Comparison of ENCODE assay signal across 8 cellular contexts in genomic region chr1:114345930-114346479, GRCh38.
DNase-seq lines count a peak whose midpoint lies in the region; ATAC-seq, FAIRE-seq and TF ChIP-seq lines count a peak whose summit lies in the region.

No MANE protein-coding gene starts in this region.

- H3K9ac ChIP-seq in GM23248 (peak overlapping the region; percentile 76), MM.1S (ENCODE audit: low read length) (peak overlapping the region; percentile 19; the same call in 1 of the 2 replicates), kidney (ENCODE audit: low read length in 2 of 2) (peak overlapping the region; percentile 27 to 63)

- TF ChIP-seq CTCF in MM.1S (IDR thresholded peaks at IDR 0.05; ENCODE audit: low read length) (no peak), body of pancreas (IDR thresholded peaks at IDR 0.05) (no peak), kidney (IDR thresholded peaks at IDR 0.05; ENCODE audit: borderline replicate concordance, extremely low read depth, insufficient read depth) (no peak), stomach (IDR thresholded peaks at IDR 0.05) (no peak)

- peak overlapping the region; percentile 92 for H3K4me2 ChIP-seq in GM23248 (ENCODE audit: unreplicated experiment)
- peak overlapping the region; percentile 55; the same call in 1 of the 2 replicates for H3K4me2 ChIP-seq in MM.1S (ENCODE audit: low read depth, low read length)

- in situ Hi-C loops in GM23248 (cut with MboI): no loop called here

- no peaks in the 10 kb centered on the region for H3K9me3 ChIP-seq in GM23248 (ENCODE audit: low read depth)
- no peaks in the 10 kb centered on the region for H3K9me3 ChIP-seq in MM.1S (replicated peaks; ENCODE audit: insufficient read depth, low read length)
- H3K9me3 ChIP-seq in body of pancreas: no peaks in the 10 kb centered on the region
- H3K9me3 ChIP-seq in kidney (ENCODE audit: control insufficient read depth in 1 of 2, low read length in 2 of 2): no peaks in the 10 kb centered on the region
- no peaks in the 10 kb centered on the region for H3K9me3 ChIP-seq in stomach

- H3K27me3 ChIP-seq in GM23248 (replicated peaks; ENCODE audit: insufficient read depth) (no peaks in the 10 kb centered on the region), MM.1S (replicated peaks; ENCODE audit: insufficient read depth, low read length) (no peaks in the 10 kb centered on the region), body of pancreas (no peaks in the 10 kb centered on the region), stomach (no peaks in the 10 kb centered on the region)

- TF ChIP-seq POLR2A in GM12892 (IDR thresholded peaks at IDR 0.05; ENCODE audit: low read depth, low read length): no peak
- no peak for TF ChIP-seq POLR2A in body of pancreas (IDR thresholded peaks at IDR 0.05)
- no peak for TF ChIP-seq POLR2A in stomach (IDR thresholded peaks at IDR 0.05)

- intact Hi-C loops in body of pancreas (cut with DNase I): no loop called here
- intact Hi-C loops in kidney (cut with DNase I): no loop called here
- intact Hi-C loops in stomach (cut with DNase I; ENCODE audit: low total_unique reads): no loop called here

- H3K9me2 ChIP-seq in GM23248 (ENCODE audit: insufficient read depth) (no peaks in the 10 kb centered on the region), MM.1S (replicated peaks; ENCODE audit: insufficient read depth, low read length) (no peaks in the 10 kb centered on the region)

- no peaks in the 10 kb centered on the region for H3K79me2 ChIP-seq in GM23248 (ENCODE audit: insufficient read depth)
- H3K79me2 ChIP-seq in MM.1S (ENCODE audit: low read length): no peaks in the 10 kb centered on the region

- H2AFZ ChIP-seq in GM23248 (peak overlapping the region; percentile 93), MM.1S (ENCODE audit: low read length) (peak overlapping the region; percentile 59)

- FAIRE-seq in GM12892 (lab: Jason Lieb, UNC) (no peak), kidney (lab: Jason Lieb, UNC) (no peak)

- no peaks in the 10 kb centered on the region; the same call in 1 of the 2 replicates for H3K4me1 ChIP-seq in GM23248 (ENCODE audit: insufficient read depth)
- H3K4me1 ChIP-seq in MM.1S (ENCODE audit: low read length): no peaks in the 10 kb centered on the region
- peaks cover 10% of the 10 kb centered on the region for H3K4me1 ChIP-seq in body of pancreas
- H3K4me1 ChIP-seq in kidney (ENCODE audit: control insufficient read depth in 1 of 2, insufficient read depth in 1 of 2, low read depth in 1 of 2, low read length in 2 of 2): peaks cover 0 to 10% of the 10 kb centered on the region in 2 donors
- H3K4me1 ChIP-seq in stomach: peaks cover 5 to 14% (median 11%) of the 10 kb centered on the region in 4 donors

- WGBS in GM23248 (ENCODE audit: low coverage in 1 of 2, low lambda C conversion rate in 2 of 2, missing lambda C conversion rate in 2 of 2), 2 experiments: 14 to 19% methylated on average over 14 to 24 of the region's 24 CpGs
- WGBS in body of pancreas, 2 donors: 3 to 7% methylated on average over 7 to 22 of the region's 24 CpGs
- 9 to 17% (median 13%) methylated on average over 21 to 24 of the region's 24 CpGs for WGBS in stomach, 5 donors

- H4K20me1 ChIP-seq in GM23248 (ENCODE audit: insufficient read depth): no peaks in the 10 kb centered on the region
- H4K20me1 ChIP-seq in MM.1S (ENCODE audit: insufficient read depth, low read length): no peaks in the 10 kb centered on the region

- no peaks in the 10 kb centered on the region for H3K36me3 ChIP-seq in GM23248 (ENCODE audit: low read depth)
- H3K36me3 ChIP-seq in MM.1S (replicated peaks; ENCODE audit: insufficient read depth, low read length): no peaks in the 10 kb centered on the region
- no peaks in the 10 kb centered on the region for H3K36me3 ChIP-seq in body of pancreas (replicated peaks in 1 of 2; ENCODE audit: insufficient read depth in 1 of 2, low read depth in 2 of 2)
- H3K36me3 ChIP-seq in kidney (ENCODE audit: control insufficient read depth in 1 of 2, insufficient read depth in 2 of 2, low read length in 2 of 2): no peaks in the 10 kb centered on the region
- H3K36me3 ChIP-seq in stomach: no peaks in the 10 kb centered on the region

- peak; percentile 58 for ATAC-seq in body of pancreas

- H3K4me3 ChIP-seq in GM23248: peak overlapping the region; percentile 75
- peak overlapping the region; percentile 53 for H3K4me3 ChIP-seq in MM.1S (ENCODE audit: low read length)
- no peak overlapping the region for H3K4me3 ChIP-seq in body of pancreas
- peak overlapping the region; percentile 68 to 88 for H3K4me3 ChIP-seq in kidney (ENCODE audit: low read length in 2 of 2)
- H3K4me3 ChIP-seq in stomach: peak overlapping the region; percentile 48 to 60 (median 56)

- TF ChIP-seq EP300 in stomach (IDR thresholded peaks at IDR 0.05): no peak

- H3F3A ChIP-seq in GM23248 (ENCODE audit: insufficient read depth) (no peaks in the 10 kb centered on the region), MM.1S (ENCODE audit: insufficient read depth, low read length) (no peaks in the 10 kb centered on the region)

- H3K27ac ChIP-seq in GM23248 (0 out of 2 replicates have a peak overlapping the region, but pooled peaks have one; percentile 1), MM.1S (ENCODE audit: low read length) (no peak overlapping the region), body of pancreas (peak overlapping the region; percentile 10 to 59 (median 51)), kidney (ENCODE audit: low read depth in 2 of 2, low read length in 2 of 2) (peak overlapping the region in 1 of 2 donors; percentile 40), stomach (peak overlapping the region in 4 of 5 donors; percentile 68 to 87 (median 82))

- DNase-seq in GM12892 (ENCODE audit: insufficient read length) (peak; percentile 30), GM23248 (peak; percentile 27), MM.1S (no peak), body of pancreas (peak; percentile 13 to 31 (median 28)), kidney (peak; percentile 76), stomach (no peak), HCEC 1CT (no peak), RPMI8226 (no peak)

Comparison
In these comparisons a context has a peak if more than half of its experiments do, and no peak if none do; other contexts are left out.
1. DNase-seq: peak in GM12892 (single experiment), GM23248 (single experiment), body of pancreas (4 of 4) and kidney (single experiment); none in MM.1S (single experiment), stomach (single experiment), HCEC 1CT (single experiment) and RPMI8226 (single experiment).
2. H3K4me3 ChIP-seq: peak in GM23248 (single experiment), MM.1S (single experiment), kidney (2 of 2) and stomach (4 of 4); none in body of pancreas (0 of 2).
3. H3K9ac ChIP-seq: peak in every context shown above with its lines; median percentile 76 in GM23248; 45 in kidney; 19 in MM.1S.